Comparison of ENCODE assay signal across 7 cellular contexts in genomic region chr10:58641095-58641531, GRCh38.
DNase-seq lines count a peak whose midpoint lies in the region; ATAC-seq and TF ChIP-seq lines count a peak whose summit lies in the region.

No MANE protein-coding gene starts in this region.

- ATAC-seq in GM18520 (IDR thresholded peaks at IDR 0.05; ENCODE audit: unreplicated experiment) (no peak), HG02884 (IDR thresholded peaks at IDR 0.05; ENCODE audit: unreplicated experiment) (no peak)

- H3K9me3 Mint-ChIP-seq in endodermal cell: no peaks in the 10 kb centered on the region

- no peak overlapping the region for H3K4me3 Mint-ChIP-seq in endodermal cell

- no peaks in the 10 kb centered on the region for H3K9me3 ChIP-seq in endodermal cell (ENCODE audit: control insufficient read depth, low read length)

- no peak overlapping the region for H3K27ac Mint-ChIP-seq in endodermal cell

- WGBS in endodermal cell (ENCODE audit: insufficient coverage in 1 of 2, insufficient read length in 1 of 2), 2 experiments: 58% methylated on average over 5 of the region's 5 CpGs; no CpG with 5 or more reads in 1 of the 2 experiments

- H3K9ac ChIP-seq in endodermal cell (ENCODE audit: extremely low read depth, low read length, poor library complexity, severe bottlenecking): no peak overlapping the region

- H3K4me1 ChIP-seq in endodermal cell (ENCODE audit: control insufficient read depth, insufficient read depth, low read length): no peaks in the 10 kb centered on the region

- DNase-seq in GM04504 (ENCODE audit: low read depth) (peak; percentile 99), NCI-H2227 treated with DMSO at 0.1 percent for 48 hours (lab: John Stamatoyannopoulos, UW) (peak; percentile 6), endodermal cell (no peak), retina (peak; percentile 29), activated gamma-delta T cell (lab: John Stamatoyannopoulos, UW) (no peak)

- H3K4me3 ChIP-seq in endodermal cell (ENCODE audit: low read length): no peak overlapping the region

- no peaks in the 10 kb centered on the region for H3K36me3 Mint-ChIP-seq in endodermal cell (ENCODE audit: low read depth)

- H3K27me3 ChIP-seq in endodermal cell (ENCODE audit: control insufficient read depth, insufficient read depth, low read length, poor library complexity, severe bottlenecking): no peaks in the 10 kb centered on the region

- no peak overlapping the region for H3K27ac ChIP-seq in endodermal cell (ENCODE audit: low read depth, low read length)

- no peaks in the 10 kb centered on the region for H3K27me3 Mint-ChIP-seq in endodermal cell (ENCODE audit: insufficient read depth)

- no peaks in the 10 kb centered on the region for H3K36me3 ChIP-seq in endodermal cell (ENCODE audit: control insufficient read depth, insufficient read depth, low read length)

- H3K4me1 Mint-ChIP-seq in endodermal cell: peaks cover 1% of the 10 kb centered on the region

- TF ChIP-seq CTCF in endodermal cell (conservative IDR thresholded peaks at IDR 0.05): peak; percentile 60

Comparison
In these comparisons a context has a peak if more than half of its experiments do, and no peak if none do; other contexts are left out.
1. DNase-seq: peak in GM04504 (single experiment), NCI-H2227 treated with DMSO at 0.1 percent for 48 hours (single experiment) and retina (single experiment); none in endodermal cell (single experiment) and activated gamma-delta T cell (single experiment).